In the genomic region with DNA sequence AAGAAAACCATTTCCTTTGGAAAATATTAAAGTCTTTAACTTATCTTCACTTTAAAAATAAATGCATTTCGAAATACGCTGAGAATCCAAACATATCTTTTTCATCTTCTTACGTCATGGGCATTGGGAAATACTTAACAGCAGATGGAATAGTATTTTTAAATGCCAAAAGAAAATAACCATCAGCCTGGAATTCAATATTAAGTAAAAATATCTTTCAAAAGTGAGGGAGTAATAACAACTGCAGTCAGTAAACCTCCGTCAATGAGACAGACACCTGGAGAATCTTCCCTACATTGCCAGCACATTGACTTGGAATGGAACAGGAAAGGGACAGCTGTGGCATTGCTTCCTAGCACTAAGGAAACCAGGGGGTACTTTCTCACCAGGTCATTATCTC, we compare ENCODE assay signal across 16 cellular contexts.
A peak's percentile ranks its signal among the peaks of the same experiment; 100 is the strongest.
DNase-seq lines count a peak whose midpoint lies in the region; ATAC-seq and TF ChIP-seq lines count a peak whose summit lies in the region.
"Had no signal": no experiment of that assay in that cellular context is flagged by ENCODE, and none has a peak within 500 bp of the region (broad histone marks: within the 10 kb centered on the region; RNA-seq: fewer than 3 reads in every experiment).

No MANE protein-coding gene starts in this region.

- peak overlapping the region; percentile 55 for H2BK5ac ChIP-seq in IMR-90 (ENCODE audit: low read depth, low read length, poor library complexity, severe bottlenecking)

- H3K79me1 ChIP-seq in IMR-90 (ENCODE audit: low read depth in 1 of 2, low read length in 2 of 2): no peaks in the 10 kb centered on the region

- no peaks in the 10 kb centered on the region for H3K36me3 ChIP-seq in IMR-90 (ENCODE audit: control insufficient read depth, insufficient read depth, low read length)

- dilution Hi-C loops in IMR-90 (cut with HindIII; ENCODE audit: low sequenced_read_pairs, unreplicated experiment): loop anchor here (25.0 kb wide), 1 partner anchor 463 kb away; a partner anchor contains a TSS

- H2BK120ac ChIP-seq in IMR-90 (ENCODE audit: low read depth, low read length): peak overlapping the region; percentile 86

- no peaks in the 10 kb centered on the region for H4K20me1 ChIP-seq in IMR-90 (ENCODE audit: insufficient read depth, low read length)

- H4K5ac ChIP-seq in IMR-90 (ENCODE audit: low read depth, low read length): peak overlapping the region; percentile 71

- TF ChIP-seq CTCF in AG04450 (IDR thresholded peaks at IDR 0.05; ENCODE audit: low read depth, low read length) (no peak), IMR-90 (conservative IDR thresholded peaks at IDR 0.05; ENCODE audit: low read depth, low read length) (no peak), coronary artery (IDR thresholded peaks at IDR 0.05) (no peak)

- H3K4me2 ChIP-seq in IMR-90 (ENCODE audit: low read depth, low read length): no peak overlapping the region

- H3K4ac ChIP-seq in IMR-90 (ENCODE audit: low read depth, low read length): peak overlapping the region; percentile 82

- H3K23ac ChIP-seq in IMR-90 (ENCODE audit: low read depth, low read length): peak overlapping the region; percentile 41; the same call in 1 of the 2 replicates

- peak overlapping the region; percentile 90 for H2AK5ac ChIP-seq in IMR-90 (ENCODE audit: low read depth, low read length)

- H3K18ac ChIP-seq in IMR-90 (ENCODE audit: low read depth, low read length): peak overlapping the region; percentile 62

- H3K56ac ChIP-seq in IMR-90 (ENCODE audit: extremely low read depth, insufficient read depth, low read length): no peak overlapping the region; the same call in 1 of the 2 replicates

- intact Hi-C loops in IMR-90 (cut with micrococcal nuclease): no loop called here

- peak; percentile 22 for ATAC-seq in IMR-90 (ENCODE audit: low read depth)
- no peak for ATAC-seq in GM21526 (IDR thresholded peaks at IDR 0.05; ENCODE audit: low FRiP score, unreplicated experiment)

- no peak for TF ChIP-seq POLR2A in IMR-90 (IDR thresholded peaks at IDR 0.05; ENCODE audit: low read depth, low read length)

- DNase-seq in AG04450 (ENCODE audit: low read depth, low spot score) (peak; percentile 42), IMR-90 (peak; percentile 88), coronary artery (ENCODE audit: low spot score) (no peak), iris pigment epithelial cell (ENCODE audit: low read depth) (peak; percentile 82), SW 1271 (lab: John Stamatoyannopoulos, UW) (no peak), NOMO-1 treated with DMSO at 0.1 percent for 48 hours (lab: John Stamatoyannopoulos, UW; ENCODE audit: unreplicated experiment) (no peak)
- DNase-seq in activated effector memory CD4-positive, alpha-beta T cell treated with Interleukin-2 at 50 U/mL for 16 hours: no peak
- DNase-seq: AML-193, Calu3, HCEC 1CT, Kasumi-1, NCI-H1436 treated with DMSO at 0.1 percent for 48 hours, NCI-H2081, NCI-H526 had no signal

- no peak overlapping the region for H2AK9ac ChIP-seq in IMR-90 (replicated peaks; ENCODE audit: low read depth, low read length, poor library complexity)

- peak overlapping the region; percentile 16; the same call in 1 of the 2 replicates for H3K9ac ChIP-seq in IMR-90 (ENCODE audit: low read depth, low read length)

- no peak overlapping the region for H2AFZ ChIP-seq in IMR-90 (replicated peaks; ENCODE audit: low read length, poor library complexity)

- peaks cover 20% of the 10 kb centered on the region for H3K4me1 ChIP-seq in IMR-90 (ENCODE audit: control insufficient read depth, insufficient read depth, low read length)

- no peak for TF ChIP-seq RAD21 in IMR-90 (IDR thresholded peaks at IDR 0.05; ENCODE audit: low read length)

- no TSS peak for BruUV-seq in IMR-90 (replicated peaks; lab: Mats Ljungman, UMichigan)

- H3K27ac ChIP-seq in AG04450 (ENCODE audit: low read depth, low read length) (peak overlapping the region; percentile 76), IMR-90 (ENCODE audit: insufficient read depth, low read length) (peak overlapping the region; percentile 79), coronary artery (peak overlapping the region; percentile 27 to 76)
- H3K27ac ChIP-seq: RWPE1 had no signal

- no peak overlapping the region for H3K4me3 ChIP-seq in AG04450 (ENCODE audit: low read depth, low read length)
- H3K4me3 ChIP-seq in IMR-90 (ENCODE audit: insufficient read depth, low read depth, low read length): no peak overlapping the region
- no peak overlapping the region for H3K4me3 ChIP-seq in coronary artery

- in situ Hi-C loops in IMR-90 (cut with MboI; ENCODE audit: low sequenced_read_pairs): loop anchor here (25.0 kb wide), 1 partner anchor 562 kb away; no protein-coding TSS in a partner anchor

- peaks cover 6% of the 10 kb centered on the region; the same call in 1 of the 2 replicates for H3K9me1 ChIP-seq in IMR-90 (ENCODE audit: insufficient read depth, low read length)

- POLR2A ChIA-PET in AG04450 (lab: Yijun Ruan, JAX) (interaction anchor here (0.8 kb wide), 1 partner anchor 241 kb away, joined by 3 read pairs; no protein-coding TSS in a partner anchor), IMR-90 (lab: Charles Lee; ENCODE audit: unreplicated experiment) (no interaction called here)

- peak overlapping the region; percentile 37 to 70; a peak in 3 of 4 replicates for H4K8ac ChIP-seq in IMR-90 (ENCODE audit: low read depth in 2 of 2, low read length in 2 of 2)

- H2BK15ac ChIP-seq in IMR-90 (ENCODE audit: low read depth, low read length): peak overlapping the region; percentile 23

- H3K27me3 ChIP-seq in AG04450 (ENCODE audit: control insufficient read depth, insufficient read depth, low read length) (no peaks in the 10 kb centered on the region), IMR-90 (ENCODE audit: control insufficient read depth, insufficient read depth, low read length) (no peaks in the 10 kb centered on the region)

- peak overlapping the region; percentile 87 for H2BK20ac ChIP-seq in IMR-90 (ENCODE audit: low read depth, low read length)

- CTCF ChIA-PET in AG04450 (lab: Charles Lee): interaction anchor here (0.6 kb wide), 1 partner anchor 544 kb away, joined by 5 read pairs; no protein-coding TSS in a partner anchor
- CTCF ChIA-PET in IMR-90 (lab: Yijun Ruan, JAX): no interaction called here

- no peaks in the 10 kb centered on the region; the same call in 1 of the 2 replicates for H3K9me3 ChIP-seq in AG04450 (ENCODE audit: control insufficient read depth, insufficient read depth, low read length)
- H3K9me3 ChIP-seq in IMR-90 (ENCODE audit: control insufficient read depth, insufficient read depth, low read length): no peaks in the 10 kb centered on the region

- H4K91ac ChIP-seq in IMR-90 (ENCODE audit: insufficient read depth, low read depth, low read length): peak overlapping the region; percentile 86

- WGBS in IMR-90 (ENCODE audit: extremely low coverage in 2 of 2, insufficient read length in 1 of 2), 2 experiments: no CpG with 5 or more reads among the region's 4 CpGs

- peak overlapping the region; percentile 83 for H3K14ac ChIP-seq in IMR-90 (replicated peaks; ENCODE audit: low read depth, low read length)

TF ChIP-seq in IMR-90, 13 proteins besides CTCF, POLR2A, EP300 and RAD21:
- TF ChIP-seq RFX5 (IDR thresholded peaks at IDR 0.05; ENCODE audit: low read depth, low read length) (no peak), CEBPB (IDR thresholded peaks at IDR 0.05; ENCODE audit: low read depth, low read length) (peak; percentile 90)

Comparison
In these comparisons a context has a peak if more than half of its experiments do, and no peak if none do; other contexts are left out.
1. DNase-seq: peak in AG04450 (single experiment), IMR-90 (single experiment) and iris pigment epithelial cell (single experiment); none in coronary artery (single experiment), SW 1271 (0 of 2), NOMO-1 treated with DMSO at 0.1 percent for 48 hours (single experiment) and activated effector memory CD4-positive, alpha-beta T cell treated with Interleukin-2 at 50 U/mL for 16 hours (single experiment).
2. Peak in every context shown above with its lines, with median percentiles within 50 percentile points of each other: H3K27ac ChIP-seq.